Comparison of ENCODE assay signal across 1 cellular context in genomic region chr2:112542123-112542973, GRCh38.
TF ChIP-seq lines count a peak whose summit lies in the region.

TSS of gene POLR1B (plus strand) at chr2:112542465. CDS start at chr2:112542495, 30 bp downstream.

TF ChIP-seq in K562, 482 proteins besides CTCF, POLR2A, EP300 and RAD21 (continued from another document and continues in another):
- TF ChIP-seq XRCC4 (IDR thresholded peaks at IDR 0.05; ENCODE audit: extremely low read depth, insufficient read depth, insufficient read length) (no peak), MGA (IDR thresholded peaks at IDR 0.05) (peak; percentile 97), CEBPZ (IDR thresholded peaks at IDR 0.05; ENCODE audit: borderline replicate concordance, low read depth, low read length) (no peak), BHLHE40 (IDR thresholded peaks at IDR 0.05; ENCODE audit: low read length) (no peak), ZFP36 (IDR thresholded peaks at IDR 0.05; ENCODE audit: low read depth, low read length, partially characterized antibody) (no peak), HINFP (tag; conservative IDR thresholded peaks at IDR 0.05; ENCODE audit: low read depth) (peak; percentile 71), THRB (CRISPR knock-in tag; conservative IDR thresholded peaks at IDR 0.05) (no peak), FOXP4 (CRISPR knock-in tag; IDR thresholded peaks at IDR 0.05; ENCODE audit: borderline replicate concordance) (no peak), RBM25 (IDR thresholded peaks at IDR 0.05; ENCODE audit: low read depth, low read length, severe bottlenecking) (no peak), MLX (CRISPR knock-in tag; conservative IDR thresholded peaks at IDR 0.05) (peak in 1 of 2 experiments; percentile 91; a peak in 2 of 4 replicates), ZNF347 (CRISPR knock-in tag; IDR thresholded peaks at IDR 0.05; ENCODE audit: low read depth) (no peak), ZNF224 (CRISPR knock-in tag; IDR thresholded peaks at IDR 0.05) (no peak), ZFPM2 (CRISPR knock-in tag; IDR thresholded peaks at IDR 0.05) (no peak), CBX8 (IDR thresholded peaks at IDR 0.05; ENCODE audit: borderline replicate concordance, extremely low read depth, low read depth, low read length, poor library complexity, severe bottlenecking) (no peak), REST (CRISPR knock-in tag; IDR thresholded peaks at IDR 0.05; ENCODE audit: low read depth) (no peak), ZNF165 (CRISPR knock-in tag; IDR thresholded peaks at IDR 0.05; ENCODE audit: borderline replicate concordance) (0 out of 2 replicates have a peak, but pooled peaks have one; percentile 6), SREBF1 (IDR thresholded peaks at IDR 0.05; ENCODE audit: borderline replicate concordance, low read depth, low read length) (no peak), GTF2A2 (tag; IDR thresholded peaks at IDR 0.05) (no peak), ELF4 (CRISPR knock-in tag; IDR thresholded peaks at IDR 0.05) (no peak; the same call in 1 of the 2 replicates), NCOA1 (IDR thresholded peaks at IDR 0.05; ENCODE audit: low read depth) (peak; percentile 92), PHB2 (IDR thresholded peaks at IDR 0.05; ENCODE audit: low read depth) (no peak), FOXM1 (IDR thresholded peaks at IDR 0.05; ENCODE audit: low read depth) (peak; percentile 5; the same call in 1 of the 2 replicates), FOXM1 (CRISPR knock-in tag; IDR thresholded peaks at IDR 0.05; ENCODE audit: low read depth) (peak; percentile 87; the same call in 1 of the 2 replicates), FOXK2 (conservative IDR thresholded peaks at IDR 0.05 in 1 of 2, IDR thresholded peaks at IDR 0.05 in 1 of 2; ENCODE audit: low read depth in 2 of 2) (peak in 1 of 2 experiments; percentile 24; a peak in 1 of 4 replicates), PTBP1 (IDR thresholded peaks at IDR 0.05; ENCODE audit: low read depth, low read length) (no peak), DMBX1 (CRISPR knock-in tag; IDR thresholded peaks at IDR 0.05; ENCODE audit: borderline replicate concordance) (no peak)
